In genomic region chr2:28349546-28350165, GRCh38 we compare ENCODE assay signal across 24 cellular contexts. TPM values are rescaled to one million over a fixed set of nuclear protein-coding genes. Genes with fewer than 3 reads are reported as not detected.
DNase-seq lines count a peak whose midpoint lies in the region; ATAC-seq and TF ChIP-seq lines count a peak whose summit lies in the region.
"Had no signal": no experiment of that assay in that cellular context is flagged by ENCODE, and none has a peak within 500 bp of the region (broad histone marks: within the 10 kb centered on the region; RNA-seq: fewer than 3 reads in every experiment).

No MANE protein-coding gene starts in this region.

- DNase-seq in CD14-positive monocyte (ENCODE audit: low spot score), result peak; percentile 30
- DNase-seq in CD4-positive, alpha-beta memory T cell, result no peak
- no peak for DNase-seq in central memory CD8-positive, alpha-beta T cell (ENCODE audit: low spot score in 2 of 2)
- peak; percentile 66 for DNase-seq in osteoblast (ENCODE audit: insufficient read length, low spot score, missing footprints)
- no peak for DNase-seq in dedifferentiated amniotic fluid mesenchymal stem cell (ENCODE audit: extremely low spot score)
- no peak for DNase-seq in Calu3
- DNase-seq: activated B cell treated with CpG ODN at 0.5 μM for 24 hours; activated T-cell treated with anti-CD3 and anti-CD28 coated beads, Interleukin-2, amount 50 U/mL, for 4 hours; DMS153; HFFc6; kidney glomerular epithelial cell; NCI-H1105; NCI-H2029 treated with DMSO at 0.1 percent for 48 hours; NCI-H345; NCI-H82; occipital lobe; stimulated activated CD4-positive, alpha-beta T cell treated with anti-CD3 and anti-CD28 coated beads, Interleukin-12 subunit alpha, Interleukin-12 subunit beta, amount 100 ng/mL, for 4 hours; stimulated activated CD4-positive, alpha-beta T cell treated with anti-CD3 and anti-CD28 coated beads, Interleukin-4, amount 100 ng/mL, for 4 hours; T-helper 9 cell had no signal

- BruUV-seq in Calu3 (replicated peaks; lab: Mats Ljungman, UMichigan), result no TSS peak

- intact Hi-C loops in CD14-positive monocyte (cut with micrococcal nuclease) (no loop called here), Calu3 (cut with micrococcal nuclease; ENCODE audit: unreplicated experiment) (no loop called here)
- intact Hi-C loops in CD4-positive, alpha-beta memory T cell (cut with micrococcal nuclease), result no loop called here

- no peaks in the 10 kb centered on the region for H4K20me1 ChIP-seq in osteoblast (ENCODE audit: insufficient read depth, low read length)

- H3K4me1 Mint-ChIP-seq in CD14-positive monocyte (peaks cover 10% of the 10 kb centered on the region), Calu3 (ENCODE audit: low read depth, unreplicated experiment) (no peaks in the 10 kb centered on the region)
- H3K4me1 Mint-ChIP-seq in CD4-positive, alpha-beta memory T cell, result peaks cover 15 to 46% (median 24%) of the 10 kb centered on the region in 4 donors
- peaks cover 32% of the 10 kb centered on the region for H3K4me1 Mint-ChIP-seq in central memory CD8-positive, alpha-beta T cell
- H3K4me1 Mint-ChIP-seq: activated B cell treated with CpG ODN at 0.5 μM for 24 hours, IgD-negative memory B cell had no signal

- H3K4me3 Mint-ChIP-seq in CD14-positive monocyte, result no peak overlapping the region
- H3K4me3 Mint-ChIP-seq in CD4-positive, alpha-beta memory T cell, result peak overlapping the region in 1 of 8 donors; percentile 70
- peak overlapping the region; percentile 55 for H3K4me3 Mint-ChIP-seq in central memory CD8-positive, alpha-beta T cell
- no peak overlapping the region for H3K4me3 Mint-ChIP-seq in Calu3 (ENCODE audit: low read depth, unreplicated experiment)
- H3K4me3 Mint-ChIP-seq: activated B cell treated with CpG ODN at 0.5 μM for 24 hours; activated naive CD4-positive, alpha-beta T cell treated with anti-CD3 and anti-CD28 coated beads, Interleukin-2, amount 50 U/mL, for 24 hours; activated T-cell treated with anti-CD3 and anti-CD28 coated beads, Interleukin-2, amount 50 U/mL, for 4 hours; HFFc6; IgD-negative memory B cell had no signal

- H3K9me3 Mint-ChIP-seq in CD14-positive monocyte (no peaks in the 10 kb centered on the region), Calu3 (ENCODE audit: low read depth, unreplicated experiment) (no peaks in the 10 kb centered on the region)
- H3K9me3 Mint-ChIP-seq in CD4-positive, alpha-beta memory T cell, result no peaks in the 10 kb centered on the region
- no peaks in the 10 kb centered on the region for H3K9me3 Mint-ChIP-seq in central memory CD8-positive, alpha-beta T cell
- H3K9me3 Mint-ChIP-seq: activated B cell treated with CpG ODN at 0.5 μM for 24 hours; activated naive CD4-positive, alpha-beta T cell treated with anti-CD3 and anti-CD28 coated beads, Interleukin-2, amount 50 U/mL, for 24 hours; activated T-cell treated with anti-CD3 and anti-CD28 coated beads, Interleukin-2, amount 50 U/mL, for 4 hours; HFFc6; IgD-negative memory B cell; stimulated activated naive CD8-positive, alpha-beta T cell treated with anti-CD3 and anti-CD28 coated beads, Interleukin-15, Interleukin-2, amounts not matched to agents 100 ng/mL and 50 ng/mL, for 24 hours had no signal

- no peak for ATAC-seq in central memory CD8-positive, alpha-beta T cell (replicated peaks; ENCODE audit: extremely low read depth, poor library complexity, severe bottlenecking)
- ATAC-seq in GM18498 (IDR thresholded peaks at IDR 0.05; ENCODE audit: unreplicated experiment), result no peak
- ATAC-seq: activated T-cell treated with anti-CD3 and anti-CD28 coated beads, Interleukin-2, amount 50 U/mL, for 4 hours had no signal

- peaks cover 39% of the 10 kb centered on the region for H3K4me1 ChIP-seq in CD4-positive, alpha-beta memory T cell (ENCODE audit: insufficient read depth, low read length)
- H3K4me1 ChIP-seq in osteoblast (ENCODE audit: insufficient read depth, low read length), result no peaks in the 10 kb centered on the region

- no peak overlapping the region for H3K4me2 ChIP-seq in osteoblast (ENCODE audit: insufficient read depth, low read length)

- CTCF ChIA-PET in CD4-positive, alpha-beta memory T cell (lab: Charles Lee; ENCODE audit: partially characterized antibody), result interaction anchor here (1.3 kb wide), 1 partner anchor 8 kb away, joined by 3 read pairs; no protein-coding TSS in a partner anchor
- CTCF ChIA-PET in Calu3 (lab: Charles Lee), result no interaction called here

- TF ChIP-seq CTCF in CD14-positive monocyte (IDR thresholded peaks at IDR 0.05), result no peak
- TF ChIP-seq CTCF in osteoblast (IDR thresholded peaks at IDR 0.05; ENCODE audit: extremely low read depth, low read depth, low read length), result no peak
- no peak for TF ChIP-seq CTCF in Calu3 (IDR thresholded peaks at IDR 0.05; ENCODE audit: unreplicated experiment)

- no peak overlapping the region for H3K4me3 ChIP-seq in CD4-positive, alpha-beta memory T cell (ENCODE audit: low read length in 2 of 2)
- H3K4me3 ChIP-seq in osteoblast (ENCODE audit: insufficient read depth, low read length), result no peak overlapping the region

- H3K27ac Mint-ChIP-seq in CD14-positive monocyte (no peak overlapping the region), Calu3 (ENCODE audit: unreplicated experiment) (no peak overlapping the region)
- H3K27ac Mint-ChIP-seq in CD4-positive, alpha-beta memory T cell, result peak overlapping the region in 5 of 7 donors; percentile 19 to 73 (median 50)
- peak overlapping the region; percentile 29 for H3K27ac Mint-ChIP-seq in central memory CD8-positive, alpha-beta T cell (ENCODE audit: low read depth)
- H3K27ac Mint-ChIP-seq: activated B cell treated with CpG ODN at 0.5 μM for 24 hours; activated naive CD4-positive, alpha-beta T cell treated with anti-CD3 and anti-CD28 coated beads, Interleukin-2, amount 50 U/mL, for 24 hours; HFFc6; IgD-negative memory B cell had no signal

- H3K27ac ChIP-seq in CD4-positive, alpha-beta memory T cell (ENCODE audit: low read depth, low read length), result no peak overlapping the region
- H3K27ac ChIP-seq in osteoblast (ENCODE audit: low read depth, low read length), result no peak overlapping the region
- H3K27ac ChIP-seq: RWPE1 had no signal

- no peaks in the 10 kb centered on the region for H3K36me3 ChIP-seq in CD4-positive, alpha-beta memory T cell (ENCODE audit: insufficient read depth, low read length)
- no peaks in the 10 kb centered on the region for H3K36me3 ChIP-seq in osteoblast (ENCODE audit: insufficient read depth, low read length)

- no peaks in the 10 kb centered on the region for H3K9me3 ChIP-seq in CD4-positive, alpha-beta memory T cell (ENCODE audit: control insufficient read depth in 1 of 2, low read length in 2 of 2)
- H3K9me3 ChIP-seq in osteoblast (ENCODE audit: low read depth, low read length), result no peaks in the 10 kb centered on the region

- no peaks in the 10 kb centered on the region for H3K79me2 ChIP-seq in osteoblast (ENCODE audit: insufficient read depth, low read length)

- no peak overlapping the region for H2AFZ ChIP-seq in osteoblast (ENCODE audit: low read length)

- H3K27me3 Mint-ChIP-seq in CD14-positive monocyte (ENCODE audit: low read depth in 3 of 3) (peaks cover 4 to 12% (median 6%) of the 10 kb centered on the region in 3 donors), Calu3 (ENCODE audit: unreplicated experiment) (no peaks in the 10 kb centered on the region)
- no peaks in the 10 kb centered on the region for H3K27me3 Mint-ChIP-seq in CD4-positive, alpha-beta memory T cell
- H3K27me3 Mint-ChIP-seq in central memory CD8-positive, alpha-beta T cell, result no peaks in the 10 kb centered on the region
- H3K27me3 Mint-ChIP-seq: activated B cell treated with CpG ODN at 0.5 μM for 24 hours; activated naive CD4-positive, alpha-beta T cell treated with anti-CD3 and anti-CD28 coated beads, Interleukin-2, amount 50 U/mL, for 24 hours; stimulated activated naive CD8-positive, alpha-beta T cell treated with anti-CD3 and anti-CD28 coated beads, Interleukin-15, Interleukin-2, amounts not matched to agents 100 ng/mL and 50 ng/mL, for 24 hours had no signal

- no peaks in the 10 kb centered on the region for H3K27me3 ChIP-seq in CD4-positive, alpha-beta memory T cell (ENCODE audit: insufficient read depth, low read length)
- no peaks in the 10 kb centered on the region for H3K27me3 ChIP-seq in osteoblast (ENCODE audit: insufficient read depth, low read length)

- H3K36me3 Mint-ChIP-seq in CD14-positive monocyte (no peaks in the 10 kb centered on the region), Calu3 (ENCODE audit: insufficient read depth, unreplicated experiment) (no peaks in the 10 kb centered on the region)
- H3K36me3 Mint-ChIP-seq in CD4-positive, alpha-beta memory T cell, result no peaks in the 10 kb centered on the region
- H3K36me3 Mint-ChIP-seq in central memory CD8-positive, alpha-beta T cell (ENCODE audit: insufficient read depth), result peaks cover 3% of the 10 kb centered on the region
- H3K36me3 Mint-ChIP-seq: activated naive CD4-positive, alpha-beta T cell treated with anti-CD3 and anti-CD28 coated beads, Interleukin-2, amount 50 U/mL, for 24 hours had no signal

- POLR2A ChIA-PET in CD4-positive, alpha-beta memory T cell (lab: Charles Lee; ENCODE audit: partially characterized antibody), result interaction anchor here (0.6 to 2.2 kb wide), 3 partner anchors 16 to 52 kb away, joined by 3 to 7 read pairs (median 5); partner anchors contain the start of gene FOSL2

RNA-seq across cellular contexts. Expression of gene FOSL2, which starts 43.0 kb away (rescaled TPM):
- polyA plus RNA-seq in CD14-positive monocyte, result 10 to 100 TPM; 24.8 to 28.6 TPM
- 1 to 10 TPM; 6.6 to 6.7 TPM for total RNA-seq in CD4-positive, alpha-beta memory T cell
- polyA plus RNA-seq in CD4-positive, alpha-beta memory T cell, result 1 to 10 TPM; 4.7 to 5.0 TPM
- total RNA-seq in osteoblast, result 64.5 and 86.9 TPM in 2 replicates
- 53.7 and 57.3 TPM in 2 replicates for total RNA-seq in Calu3 (2022)

Comparison
In these comparisons a context has a peak if more than half of its experiments do, and no peak if none do; other contexts are left out.
1. DNase-seq: peak in CD14-positive monocyte (single experiment) and osteoblast (single experiment); none in CD4-positive, alpha-beta memory T cell (0 of 5), central memory CD8-positive, alpha-beta T cell (0 of 2), dedifferentiated amniotic fluid mesenchymal stem cell (single experiment) and Calu3 (single experiment).
2. H3K27ac Mint-ChIP-seq: peak in CD4-positive, alpha-beta memory T cell (5 of 7) and central memory CD8-positive, alpha-beta T cell (single experiment); none in CD14-positive monocyte (0 of 7) and Calu3 (single experiment).